ENCODE assay signal across 16 cellular contexts in the genomic region with DNA sequence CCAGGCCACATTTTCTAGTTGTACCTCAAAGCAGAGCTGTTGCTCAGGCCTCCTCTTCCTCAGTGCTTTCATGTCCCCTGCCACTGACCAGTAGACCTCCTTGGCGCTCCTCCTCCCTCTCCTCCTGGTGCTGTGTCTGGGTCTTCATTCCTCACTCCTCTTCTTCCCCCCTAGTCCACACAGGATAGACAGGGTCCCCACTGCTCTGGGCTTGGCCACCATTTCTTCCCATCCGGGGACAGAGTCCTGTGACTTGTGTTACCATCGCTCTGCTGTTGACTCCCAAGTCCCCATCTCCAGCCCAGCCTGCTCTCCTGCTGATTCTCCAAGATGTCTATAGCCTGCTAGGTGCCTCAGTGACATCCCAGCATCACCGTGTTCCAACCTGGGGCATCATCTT.
DNase-seq lines count a peak whose midpoint lies in the region; ATAC-seq, FAIRE-seq and TF ChIP-seq lines count a peak whose summit lies in the region.
"Had no signal": no experiment of that assay in that cellular context is flagged by ENCODE, and none has a peak within 500 bp of the region (broad histone marks: within the 10 kb centered on the region; RNA-seq: fewer than 3 reads in every experiment).

No MANE protein-coding gene starts in this region.

- no peak for FAIRE-seq in H1 (lab: Jason Lieb, UNC)
- FAIRE-seq: A549 had no signal

- H3K27me3 Mint-ChIP-seq in activated CD4-positive, alpha-beta T cell treated with anti-CD3 and anti-CD28 coated beads, Interleukin-2, amount 10 ng/mL, durations not matched to agents 24 days and 14 days: peaks cover 16% of the 10 kb centered on the region
- peaks cover 21% of the 10 kb centered on the region for H3K27me3 Mint-ChIP-seq in activated CD4-positive, alpha-beta T cell treated with anti-CD3 and anti-CD28 coated beads, Interleukin-2, amount 10 ng/mL, durations not matched to agents 7 days and 5 days

- H2BK12ac ChIP-seq in H1 (ENCODE audit: low read depth, low read length): peak overlapping the region; percentile 97; the same call in 1 of the 2 replicates

- H3K18ac ChIP-seq in H1 (ENCODE audit: extremely low read depth, low read length): no peak overlapping the region

- H3K9me3 ChIP-seq in HEK293 (ENCODE audit: control insufficient read depth, insufficient read depth, low read depth, low read length) (no peaks in the 10 kb centered on the region), H1 (ENCODE audit: insufficient read depth in 2 of 2, low read depth in 1 of 2, low read length in 1 of 2) (no peaks in the 10 kb centered on the region)

- no peak overlapping the region for H3K4me2 ChIP-seq in H1 (ENCODE audit: insufficient read depth in 1 of 2, low read depth in 2 of 2, low read length in 2 of 2)
- H3K4me2 ChIP-seq: A549 had no signal

- CTCF ChIA-PET in activated CD4-positive, alpha-beta T cell treated with anti-CD3 and anti-CD28 coated beads, Interleukin-2, amount 10 ng/mL, durations not matched to agents 7 days and 5 days (lab: Charles Lee): interaction anchor here (1.0 to 3.2 kb wide), 3 partner anchors 13 to 41 kb away, joined by 4 to 11 read pairs (median 8); no protein-coding TSS in a partner anchor
- CTCF ChIA-PET in HEK293 (lab: Yijun Ruan, JAX): no interaction called here
- CTCF ChIA-PET in H1 (lab: Charles Lee; ENCODE audit: partially characterized antibody): interaction anchor here (0.8 to 5.6 kb wide), 5 partner anchors 10 to 160 kb away, joined by 3 to 43 read pairs (median 3); no protein-coding TSS in a partner anchor

- 0 out of 2 replicates have a peak overlapping the region, but pooled peaks have one; percentile 53 for H2BK5ac ChIP-seq in H1 (ENCODE audit: low read depth, low read length)

- peak overlapping the region; percentile 56; the same call in 1 of the 2 replicates for H2BK20ac ChIP-seq in H1 (ENCODE audit: low read length)

- H2AFZ ChIP-seq in H1 (ENCODE audit: low read length): no peak overlapping the region

- H4K5ac ChIP-seq in H1 (ENCODE audit: insufficient read length, low read depth, low read length): no peak overlapping the region

- H3K56ac ChIP-seq in H1 (replicated peaks; ENCODE audit: insufficient read length, low read depth, low read length): no peak overlapping the region

- no peaks in the 10 kb centered on the region; a peak in 1 of 7 replicates for H3K27me3 ChIP-seq in H1 (replicated peaks in 1 of 4; ENCODE audit: control insufficient read depth in 3 of 4, extremely low read depth in 1 of 4, insufficient read depth in 3 of 4, low read length in 3 of 4)

- no peak overlapping the region for H3K9ac ChIP-seq in H1 (replicated peaks in 1 of 4; ENCODE audit: extremely low read depth in 1 of 4, low read depth in 3 of 4, low read length in 3 of 4)

- intact Hi-C loops in activated CD4-positive, alpha-beta T cell treated with anti-CD3 and anti-CD28 coated beads, Interleukin-2, amount 10 ng/mL, durations not matched to agents 24 days and 14 days (cut with micrococcal nuclease): no loop called here

- peaks cover 3% of the 10 kb centered on the region for H3K9me3 Mint-ChIP-seq in activated CD4-positive, alpha-beta T cell treated with anti-CD3 and anti-CD28 coated beads, Interleukin-2, amount 10 ng/mL, durations not matched to agents 24 days and 14 days
- H3K9me3 Mint-ChIP-seq in activated CD4-positive, alpha-beta T cell treated with anti-CD3 and anti-CD28 coated beads, Interleukin-2, amount 10 ng/mL, durations not matched to agents 7 days and 5 days: no peaks in the 10 kb centered on the region
- H3K9me3 Mint-ChIP-seq: CD8-positive, alpha-beta T cell had no signal

- H4K91ac ChIP-seq in H1 (replicated peaks; ENCODE audit: insufficient read length, low read length): peak overlapping the region; percentile 15

- POLR2A ChIA-PET in activated CD4-positive, alpha-beta T cell treated with anti-CD3 and anti-CD28 coated beads, Interleukin-2, amount 10 ng/mL, durations not matched to agents 7 days and 5 days (lab: Charles Lee): no interaction called here
- POLR2A ChIA-PET in HEK293 (lab: Yijun Ruan, JAX) (no interaction called here), H1 (lab: Charles Lee; ENCODE audit: partially characterized antibody) (interaction anchor here (1.2 to 1.6 kb wide), 2 partner anchors 10 to 33 kb away, joined by 3 to 5 read pairs; no protein-coding TSS in a partner anchor)

- no peak for TF ChIP-seq CTCF in HEK293 (tag by site-specific recombination; IDR thresholded peaks at IDR 0.05)
- TF ChIP-seq CTCF in H1 (IDR thresholded peaks at IDR 0.05; ENCODE audit: control extremely low read depth in 1 of 3, insufficient read depth in 1 of 3, low read depth in 1 of 3, low read length in 3 of 3): no peak

- H3K4me1 Mint-ChIP-seq in activated CD4-positive, alpha-beta T cell treated with anti-CD3 and anti-CD28 coated beads, Interleukin-2, amount 10 ng/mL, durations not matched to agents 24 days and 14 days: peaks cover 4% of the 10 kb centered on the region
- H3K4me1 Mint-ChIP-seq in activated CD4-positive, alpha-beta T cell treated with anti-CD3 and anti-CD28 coated beads, Interleukin-2, amount 10 ng/mL, durations not matched to agents 7 days and 5 days: peaks cover 2% of the 10 kb centered on the region

- H3K4me3 ChIP-seq in HEK293 (ENCODE audit: low read depth, low read length) (no peak overlapping the region), H1 (ENCODE audit: extremely low read depth in 1 of 4, insufficient read depth in 2 of 4, low read depth in 3 of 4, low read length in 4 of 4) (no peak overlapping the region)
- H3K4me3 ChIP-seq: A549 had no signal

- no peak overlapping the region for H3K4ac ChIP-seq in H1 (replicated peaks; ENCODE audit: insufficient read length, low read depth, low read length)

- no peaks in the 10 kb centered on the region for H3K36me3 ChIP-seq in HEK293 (ENCODE audit: control insufficient read depth in 2 of 2, insufficient read depth in 1 of 2, low read length in 2 of 2)
- H3K36me3 ChIP-seq in H1 (ENCODE audit: control insufficient read depth in 2 of 4, insufficient read depth in 4 of 4, low read length in 3 of 4): no peaks in the 10 kb centered on the region

- H2AK5ac ChIP-seq in H1 (ENCODE audit: low read depth, low read length): no peak overlapping the region

- no peak overlapping the region for H2BK15ac ChIP-seq in H1 (ENCODE audit: low read length)

- H3K4me1 ChIP-seq in HEK293 (ENCODE audit: control insufficient read depth, insufficient read depth, low read length): no peaks in the 10 kb centered on the region
- H3K4me1 ChIP-seq in H1 (replicated peaks in 1 of 4; ENCODE audit: control insufficient read depth in 3 of 4, insufficient read depth in 4 of 4, low read length in 3 of 4): peaks cover 4 to 13% (median 6%) of the 10 kb centered on the region in 4 experiments; a peak in 6 of 7 replicates
- H3K4me1 ChIP-seq: A549 had no signal

- no peaks in the 10 kb centered on the region for H3K79me2 ChIP-seq in H1 (ENCODE audit: control insufficient read depth in 1 of 2, insufficient read depth in 2 of 2, low read length in 2 of 2)

- no peak overlapping the region for H4K8ac ChIP-seq in H1 (ENCODE audit: extremely low read depth, insufficient read depth, low read length)

- TF ChIP-seq POLR2A in H1 (IDR thresholded peaks at IDR 0.05; ENCODE audit: control extremely low read depth in 1 of 2, low read depth in 2 of 2, low read length in 2 of 2): no peak

- H3K79me1 ChIP-seq in H1 (ENCODE audit: low read depth, low read length): peaks cover 2% of the 10 kb centered on the region; the same call in 1 of the 2 replicates

- H3K36me3 Mint-ChIP-seq in activated CD4-positive, alpha-beta T cell treated with anti-CD3 and anti-CD28 coated beads, Interleukin-2, amount 10 ng/mL, durations not matched to agents 24 days and 14 days (ENCODE audit: low read depth): no peaks in the 10 kb centered on the region
- no peaks in the 10 kb centered on the region for H3K36me3 Mint-ChIP-seq in activated CD4-positive, alpha-beta T cell treated with anti-CD3 and anti-CD28 coated beads, Interleukin-2, amount 10 ng/mL, durations not matched to agents 7 days and 5 days (ENCODE audit: low read depth)
- H3K36me3 Mint-ChIP-seq: CD8-positive, alpha-beta T cell had no signal

- H2BK120ac ChIP-seq in H1 (replicated peaks; ENCODE audit: low read depth, low read length): no peak overlapping the region

- no peak for TF ChIP-seq RAD21 in H1 (IDR thresholded peaks at IDR 0.05 in 1 of 2, conservative IDR thresholded peaks at IDR 0.05 in 1 of 2; ENCODE audit: low read depth in 2 of 2, low read length in 2 of 2)

- H4K20me1 ChIP-seq in H1 (replicated peaks in 1 of 2; ENCODE audit: control insufficient read depth in 1 of 2, insufficient read depth in 2 of 2, low read length in 2 of 2): no peaks in the 10 kb centered on the region

- H3K14ac ChIP-seq in H1 (ENCODE audit: insufficient read length): no peak overlapping the region

- 94% methylated on average over 4 of the region's 4 CpGs; no CpG with 5 or more reads in 1 of the 2 experiments for WGBS in H1 (ENCODE audit: extremely low coverage in 1 of 2, insufficient coverage in 1 of 2, insufficient read length in 1 of 2, insufficient replicate concordance in 2 of 2, low coverage in 1 of 2, low lambda C conversion rate in 2 of 2, missing lambda C conversion rate in 1 of 2), 2 experiments

- TF ChIP-seq EP300 in H1 (IDR thresholded peaks at IDR 0.05; ENCODE audit: borderline replicate concordance in 1 of 2, low read depth in 2 of 2, low read length in 2 of 2): no peak

- H3K23me2 ChIP-seq in H1 (ENCODE audit: low read depth, low read length): peaks cover 3% of the 10 kb centered on the region

- no peak overlapping the region for H3K27ac ChIP-seq in HEK293 (ENCODE audit: extremely low read depth, low read depth, low read length)
- H3K27ac ChIP-seq in H1 (ENCODE audit: low read depth, low read length): no peak overlapping the region
- H3K27ac ChIP-seq: 22Rv1, A549 had no signal

- H3K23ac ChIP-seq in H1 (ENCODE audit: insufficient read length): no peak overlapping the region

- H3K27ac Mint-ChIP-seq in activated CD4-positive, alpha-beta T cell treated with anti-CD3 and anti-CD28 coated beads, Interleukin-2, amount 10 ng/mL, durations not matched to agents 24 days and 14 days: peak overlapping the region; percentile 9
- H3K27ac Mint-ChIP-seq in activated CD4-positive, alpha-beta T cell treated with anti-CD3 and anti-CD28 coated beads, Interleukin-2, amount 10 ng/mL, durations not matched to agents 7 days and 5 days: no peak overlapping the region
- H3K27ac Mint-ChIP-seq: CD8-positive, alpha-beta T cell had no signal

- H3K4me3 Mint-ChIP-seq in activated CD4-positive, alpha-beta T cell treated with anti-CD3 and anti-CD28 coated beads, Interleukin-2, amount 10 ng/mL, durations not matched to agents 24 days and 14 days: no peak overlapping the region
- no peak overlapping the region for H3K4me3 Mint-ChIP-seq in activated CD4-positive, alpha-beta T cell treated with anti-CD3 and anti-CD28 coated beads, Interleukin-2, amount 10 ng/mL, durations not matched to agents 7 days and 5 days
- H3K4me3 Mint-ChIP-seq: CD8-positive, alpha-beta T cell; H9 had no signal

- no peak for DNase-seq in activated CD4-positive, alpha-beta T cell treated with anti-CD3 and anti-CD28 coated beads, Interleukin-2, amount 10 ng/mL, durations not matched to agents 24 days and 14 days
- DNase-seq in activated CD4-positive, alpha-beta T cell treated with anti-CD3 and anti-CD28 coated beads, Interleukin-2, amount 10 ng/mL, durations not matched to agents 7 days and 5 days: no peak
- no peak for DNase-seq in H1 (ENCODE audit: low read depth in 1 of 2, low spot score in 2 of 2)
- DNase-seq in SKM-1 treated with dmso at 0.1 percent for 144 hours (lab: John Stamatoyannopoulos, UW; ENCODE audit: unreplicated experiment): no peak
- no peak for DNase-seq in putamen (ENCODE audit: low spot score)
- DNase-seq: AML-193; Calu3; CD8-positive, alpha-beta T cell; DMS79 treated with DMSO at 0.1 percent for 48 hours; GF-D8; GOT3; H9 had no signal

- no peak for ATAC-seq in GM18519 (IDR thresholded peaks at IDR 0.05; ENCODE audit: low FRiP score, unreplicated experiment)
- ATAC-seq: A549; CD8-positive, alpha-beta T cell had no signal
